In the genomic region with DNA sequence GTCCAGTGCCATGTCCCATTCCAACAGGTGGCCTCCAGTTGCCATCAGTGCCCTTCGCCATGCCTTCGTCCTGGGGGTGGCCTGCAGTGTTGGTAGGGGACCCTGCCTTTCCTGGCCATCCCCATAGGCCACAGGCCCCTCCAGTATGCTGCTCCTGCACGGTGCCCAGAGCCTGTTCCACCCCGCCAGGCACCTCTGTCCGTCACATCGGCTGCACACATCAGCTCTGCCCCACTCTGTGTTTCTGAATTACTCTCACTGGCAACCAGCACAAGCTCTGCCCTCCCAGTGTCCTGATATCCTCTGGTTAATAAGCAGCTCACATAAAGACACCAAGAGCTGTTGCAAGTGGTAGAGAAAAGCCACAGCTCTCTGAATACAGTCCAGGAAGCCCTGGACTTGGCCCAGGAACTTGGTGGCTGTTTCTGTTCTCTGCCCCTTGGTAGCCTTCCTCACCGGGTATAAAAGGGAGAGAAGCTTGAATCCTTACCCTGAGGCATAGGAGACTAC, we compare ENCODE assay signal across 12 cellular contexts. TPM values are rescaled to one million over a fixed set of nuclear protein-coding genes. Genes with fewer than 3 reads are reported as not detected.
DNase-seq lines count a peak whose midpoint lies in the region; ATAC-seq and TF ChIP-seq lines count a peak whose summit lies in the region.
"Had no signal": no experiment of that assay in that cellular context is flagged by ENCODE, and none has a peak within 500 bp of the region (broad histone marks: within the 10 kb centered on the region; RNA-seq: fewer than 3 reads in every experiment).

No MANE protein-coding gene starts in this region.

- no peak overlapping the region for H3K4me3 ChIP-seq in BLaER1 treated with 17β-estradiol and CSF1 and Interleukin-3, amounts not matched to agents 10 nM and 100 nM
- H3K4me3 ChIP-seq in osteoblast (ENCODE audit: insufficient read depth, low read length) (no peak overlapping the region), MG63 (no peak overlapping the region)

- no peaks in the 10 kb centered on the region for H4K20me1 ChIP-seq in BLaER1 treated with 17β-estradiol and CSF1 and Interleukin-3, amounts not matched to agents 10 nM and 100 nM
- H4K20me1 ChIP-seq in osteoblast (ENCODE audit: insufficient read depth, low read length), result no peaks in the 10 kb centered on the region

- peak overlapping the region in 3 of 11 experiments; percentile 9 to 35 (median 24); a peak in 5 of 22 replicates for H3K27ac ChIP-seq in BLaER1 treated with 17β-estradiol and CSF1 and Interleukin-3, amounts not matched to agents 10 nM and 100 nM
- no peak overlapping the region for H3K27ac ChIP-seq in osteoblast (ENCODE audit: low read depth, low read length)
- H3K27ac ChIP-seq: C4-2B, HL-60 had no signal

- ATAC-seq in Right ventricle myocardium superior (ENCODE audit: poor library complexity), result peak; percentile 34
- ATAC-seq in HG02970 (IDR thresholded peaks at IDR 0.05; ENCODE audit: low FRiP score, unreplicated experiment), result no peak

- H3K36me3 ChIP-seq in BLaER1 treated with 17β-estradiol and CSF1 and Interleukin-3, amounts not matched to agents 10 nM and 100 nM, result no peaks in the 10 kb centered on the region
- no peaks in the 10 kb centered on the region for H3K36me3 ChIP-seq in osteoblast (ENCODE audit: insufficient read depth, low read length)
- H3K36me3 ChIP-seq in MG63, result no peaks in the 10 kb centered on the region

- H3K9me3 ChIP-seq in BLaER1 treated with 17β-estradiol and CSF1 and Interleukin-3, amounts not matched to agents 10 nM and 100 nM (replicated peaks in 1 of 11), result no peaks in the 10 kb centered on the region
- H3K9me3 ChIP-seq in osteoblast (ENCODE audit: low read depth, low read length) (no peaks in the 10 kb centered on the region), MG63 (no peaks in the 10 kb centered on the region)

- H3K79me2 ChIP-seq in osteoblast (ENCODE audit: insufficient read depth, low read length), result no peaks in the 10 kb centered on the region

- DNase-seq in MV-4-11 (lab: John Stamatoyannopoulos, UW), result peak; percentile 16
- DNase-seq in Right ventricle myocardium superior, result peak; percentile 61
- DNase-seq in osteoblast (ENCODE audit: insufficient read length, low spot score, missing footprints), result peak; percentile 62
- DNase-seq in GM19240 (ENCODE audit: insufficient read length, low spot score), result no peak
- DNase-seq in HPDE6-E6E7 (ENCODE audit: extremely low spot score), result no peak
- DNase-seq in MG63, result no peak
- DNase-seq: activated T-cell treated with anti-CD3 and anti-CD28 coated beads for 4 hours, NCI-H2029 treated with DMSO at 0.1 percent for 48 hours had no signal

- intact Hi-C loops in Right ventricle myocardium superior (cut with DNase I), result loop anchor here (5.0 kb wide), 2 partner anchors 33 to 142 kb away; a partner anchor contains a TSS

- H3K4me2 ChIP-seq in BLaER1 treated with 17β-estradiol and CSF1 and Interleukin-3, amounts not matched to agents 10 nM and 100 nM, result peak overlapping the region; percentile 35 to 71 (median 47); a peak in 20 of 22 replicates
- no peak overlapping the region for H3K4me2 ChIP-seq in osteoblast (ENCODE audit: insufficient read depth, low read length)

- no peak overlapping the region for H2AFZ ChIP-seq in osteoblast (ENCODE audit: low read length)

- H3K9ac ChIP-seq in BLaER1 treated with 17β-estradiol and CSF1 and Interleukin-3, amounts not matched to agents 10 nM and 100 nM, result no peak overlapping the region

- no peaks in the 10 kb centered on the region for H3K27me3 ChIP-seq in BLaER1 treated with 17β-estradiol and CSF1 and Interleukin-3, amounts not matched to agents 10 nM and 100 nM
- H3K27me3 ChIP-seq in osteoblast (ENCODE audit: insufficient read depth, low read length), result no peaks in the 10 kb centered on the region
- no peaks in the 10 kb centered on the region for H3K27me3 ChIP-seq in MG63

- H3K4me1 ChIP-seq in BLaER1 treated with 17β-estradiol and CSF1 and Interleukin-3, amounts not matched to agents 10 nM and 100 nM, result peaks cover 30 to 57% (median 47%) of the 10 kb centered on the region in 10 experiments
- H3K4me1 ChIP-seq in osteoblast (ENCODE audit: insufficient read depth, low read length), result peaks cover 6% of the 10 kb centered on the region

- no peak for TF ChIP-seq CTCF in osteoblast (IDR thresholded peaks at IDR 0.05; ENCODE audit: extremely low read depth, low read depth, low read length)

RNA-seq across cellular contexts. Expression of a gene that starts 31.3 kb away (rescaled TPM):
- total RNA-seq in Right ventricle myocardium superior, result 3,087 TPM
- 105 and 107 TPM in 2 replicates for total RNA-seq in osteoblast
- total RNA-seq in MG63 (2014; rRNA removed; shearing (Covaris generic); ENCODE audit: low replicate concordance), result 13.3 and 20.4 TPM in 2 replicates

Comparison
In these comparisons a context has a peak if more than half of its experiments do, and no peak if none do; other contexts are left out.
1. DNase-seq: peak in MV-4-11 (single experiment), Right ventricle myocardium superior (single experiment) and osteoblast (single experiment); none in GM19240 (single experiment), HPDE6-E6E7 (single experiment) and MG63 (single experiment).
2. RNA of a gene that starts 31.3 kb away (total RNA-seq): 3,087 TPM in Right ventricle myocardium superior (single experiment); 105 to 107 TPM in osteoblast and 13.3 to 20.4 TPM in MG63; every median in the first group is over 10 times any median in the second.